In genomic region chr6:154852700-154853099, GRCh38 we compare ENCODE assay signal across 17 cellular contexts.
A peak's percentile ranks its signal among the peaks of the same experiment; 100 is the strongest.
DNase-seq lines count a peak whose midpoint lies in the region; ATAC-seq and TF ChIP-seq lines count a peak whose summit lies in the region.
"Had no signal": no experiment of that assay in that cellular context is flagged by ENCODE, and none has a peak within 500 bp of the region (broad histone marks: within the 10 kb centered on the region; RNA-seq: fewer than 3 reads in every experiment).

No MANE protein-coding gene starts in this region.

- peak overlapping the region; percentile 45 for H3K27ac Mint-ChIP-seq in HFFc6
- H3K27ac Mint-ChIP-seq in WTC11 = peak overlapping the region; percentile 17; the same call in 1 of the 2 replicates
- H3K27ac Mint-ChIP-seq in activated T-cell treated with anti-CD3 and anti-CD28 coated beads, Interleukin-2, amount 50 U/mL, for 24 hours = no peak overlapping the region

- no peaks in the 10 kb centered on the region for H3K27me3 ChIP-seq in AG04450 (ENCODE audit: control insufficient read depth, insufficient read depth, low read length)
- H3K27me3 ChIP-seq in ascending aorta = no peaks in the 10 kb centered on the region

- POLR2A ChIA-PET in AG04450 (lab: Yijun Ruan, JAX) (no interaction called here), WTC11 (lab: Charles Lee) (no interaction called here)

- intact Hi-C loops in Right ventricle myocardium inferior (cut with DNase I) (no loop called here), ascending aorta (cut with DNase I) (no loop called here), sciatic nerve (cut with DNase I) (no loop called here)

- H3K4me3 Mint-ChIP-seq in HFFc6 = peak overlapping the region; percentile 8; the same call in 1 of the 2 replicates
- H3K4me3 Mint-ChIP-seq in WTC11 = no peak overlapping the region
- H3K4me3 Mint-ChIP-seq in activated T-cell treated with anti-CD3 and anti-CD28 coated beads, Interleukin-2, amount 50 U/mL, for 24 hours = no peak overlapping the region

- CTCF ChIA-PET in AG04450 (lab: Charles Lee) = interaction anchor here (3.0 to 4.9 kb wide), 2 partner anchors 15 to 178 kb away, joined by 30 to 38 read pairs; no protein-coding TSS in a partner anchor
- CTCF ChIA-PET in WTC11 (lab: Charles Lee) = interaction anchor here (1.4 to 1.7 kb wide), 2 partner anchors 16 to 177 kb away, joined by 5 to 6 read pairs; no protein-coding TSS in a partner anchor

- H3K4me1 Mint-ChIP-seq in HFFc6 (ENCODE audit: low read depth) = peaks cover 36% of the 10 kb centered on the region
- peaks cover 16% of the 10 kb centered on the region for H3K4me1 Mint-ChIP-seq in WTC11
- H3K4me1 Mint-ChIP-seq in activated T-cell treated with anti-CD3 and anti-CD28 coated beads, Interleukin-2, amount 50 U/mL, for 24 hours (ENCODE audit: low read depth) = peaks cover 17% of the 10 kb centered on the region

- peak; percentile 44 for DNase-seq in AG04450 (ENCODE audit: low read depth, low spot score)
- peak; percentile 69 for DNase-seq in HFFc6
- DNase-seq in WTC11 (ENCODE audit: low spot score) = no peak
- DNase-seq in iris pigment epithelial cell (ENCODE audit: low read depth) = peak; percentile 83
- DNase-seq in Right ventricle myocardium inferior (ENCODE audit: missing footprints) = no peak
- DNase-seq in ascending aorta (ENCODE audit: low spot score in 2 of 2) = no peak
- DNase-seq in sciatic nerve (ENCODE audit: low spot score) = no peak
- DNase-seq in activated T-cell treated with anti-CD3 and anti-CD28 coated beads, Interleukin-2, amount 50 U/mL, for 24 hours = no peak
- DNase-seq: activated CD8-positive, alpha-beta memory T cell treated with anti-CD3 and anti-CD28 coated beads for 24 hours; effector CD8-positive, alpha-beta T cell; H7; KBM-7; NCI-H1105; NCI-H2227 treated with DMSO at 0.1 percent for 48 hours; SIG-M5; stimulated activated CD4-positive, alpha-beta T cell treated with anti-CD3 and anti-CD28 coated beads, Interleukin-4, amount 100 ng/mL, for 24 hours; T1000 had no signal

- no peak overlapping the region for H3K27ac ChIP-seq in AG04450 (ENCODE audit: low read depth, low read length)
- H3K27ac ChIP-seq in ascending aorta = no peak overlapping the region

- H3K9me3 ChIP-seq in AG04450 (ENCODE audit: control insufficient read depth, insufficient read depth, low read length) (no peaks in the 10 kb centered on the region), ascending aorta (no peaks in the 10 kb centered on the region)

- ATAC-seq in WTC11 (no peak), Right ventricle myocardium inferior (no peak), sciatic nerve (no peak)

- H3K4me3 ChIP-seq in AG04450 (ENCODE audit: low read depth, low read length) (no peak overlapping the region), ascending aorta (no peak overlapping the region)

- no peaks in the 10 kb centered on the region for H3K36me3 ChIP-seq in ascending aorta

- H3K36me3 Mint-ChIP-seq in HFFc6 (ENCODE audit: low read depth) (peaks cover 25% of the 10 kb centered on the region), WTC11 (peaks cover 3% of the 10 kb centered on the region; the same call in 1 of the 2 replicates)
- peaks cover 54% of the 10 kb centered on the region for H3K36me3 Mint-ChIP-seq in activated T-cell treated with anti-CD3 and anti-CD28 coated beads, Interleukin-2, amount 50 U/mL, for 24 hours (ENCODE audit: low read depth)

- TF ChIP-seq CTCF in AG04450 (IDR thresholded peaks at IDR 0.05; ENCODE audit: low read depth, low read length) (no peak), HFFc6 (IDR thresholded peaks at IDR 0.05) (no peak), WTC11 (IDR thresholded peaks at IDR 0.05) (no peak), ascending aorta (IDR thresholded peaks at IDR 0.05) (no peak)

- H3K4me1 ChIP-seq in ascending aorta = no peaks in the 10 kb centered on the region

- no peaks in the 10 kb centered on the region for H3K9me3 Mint-ChIP-seq in HFFc6
- peaks cover 4% of the 10 kb centered on the region; the same call in 1 of the 2 replicates for H3K9me3 Mint-ChIP-seq in WTC11
- H3K9me3 Mint-ChIP-seq in activated T-cell treated with anti-CD3 and anti-CD28 coated beads, Interleukin-2, amount 50 U/mL, for 24 hours = no peaks in the 10 kb centered on the region

- no peaks in the 10 kb centered on the region for H3K27me3 Mint-ChIP-seq in HFFc6 (ENCODE audit: insufficient read depth)
- no peaks in the 10 kb centered on the region for H3K27me3 Mint-ChIP-seq in WTC11 (ENCODE audit: low read depth)
- no peaks in the 10 kb centered on the region for H3K27me3 Mint-ChIP-seq in activated T-cell treated with anti-CD3 and anti-CD28 coated beads, Interleukin-2, amount 50 U/mL, for 24 hours

TF ChIP-seq in WTC11, 78 proteins besides CTCF, POLR2A, EP300 and RAD21 (continues in another document):
- no peak for TF ChIP-seq MXD4 (CRISPR knock-in tag; IDR thresholded peaks at IDR 0.05; ENCODE audit: borderline replicate concordance)
- no peak for TF ChIP-seq ZNF281 (CRISPR knock-in tag; IDR thresholded peaks at IDR 0.05)
- no peak for TF ChIP-seq SOX15 (CRISPR knock-in tag; IDR thresholded peaks at IDR 0.05)
- TF ChIP-seq ZNF232 (CRISPR knock-in tag; IDR thresholded peaks at IDR 0.05) = no peak
- TF ChIP-seq, protein P1, sequence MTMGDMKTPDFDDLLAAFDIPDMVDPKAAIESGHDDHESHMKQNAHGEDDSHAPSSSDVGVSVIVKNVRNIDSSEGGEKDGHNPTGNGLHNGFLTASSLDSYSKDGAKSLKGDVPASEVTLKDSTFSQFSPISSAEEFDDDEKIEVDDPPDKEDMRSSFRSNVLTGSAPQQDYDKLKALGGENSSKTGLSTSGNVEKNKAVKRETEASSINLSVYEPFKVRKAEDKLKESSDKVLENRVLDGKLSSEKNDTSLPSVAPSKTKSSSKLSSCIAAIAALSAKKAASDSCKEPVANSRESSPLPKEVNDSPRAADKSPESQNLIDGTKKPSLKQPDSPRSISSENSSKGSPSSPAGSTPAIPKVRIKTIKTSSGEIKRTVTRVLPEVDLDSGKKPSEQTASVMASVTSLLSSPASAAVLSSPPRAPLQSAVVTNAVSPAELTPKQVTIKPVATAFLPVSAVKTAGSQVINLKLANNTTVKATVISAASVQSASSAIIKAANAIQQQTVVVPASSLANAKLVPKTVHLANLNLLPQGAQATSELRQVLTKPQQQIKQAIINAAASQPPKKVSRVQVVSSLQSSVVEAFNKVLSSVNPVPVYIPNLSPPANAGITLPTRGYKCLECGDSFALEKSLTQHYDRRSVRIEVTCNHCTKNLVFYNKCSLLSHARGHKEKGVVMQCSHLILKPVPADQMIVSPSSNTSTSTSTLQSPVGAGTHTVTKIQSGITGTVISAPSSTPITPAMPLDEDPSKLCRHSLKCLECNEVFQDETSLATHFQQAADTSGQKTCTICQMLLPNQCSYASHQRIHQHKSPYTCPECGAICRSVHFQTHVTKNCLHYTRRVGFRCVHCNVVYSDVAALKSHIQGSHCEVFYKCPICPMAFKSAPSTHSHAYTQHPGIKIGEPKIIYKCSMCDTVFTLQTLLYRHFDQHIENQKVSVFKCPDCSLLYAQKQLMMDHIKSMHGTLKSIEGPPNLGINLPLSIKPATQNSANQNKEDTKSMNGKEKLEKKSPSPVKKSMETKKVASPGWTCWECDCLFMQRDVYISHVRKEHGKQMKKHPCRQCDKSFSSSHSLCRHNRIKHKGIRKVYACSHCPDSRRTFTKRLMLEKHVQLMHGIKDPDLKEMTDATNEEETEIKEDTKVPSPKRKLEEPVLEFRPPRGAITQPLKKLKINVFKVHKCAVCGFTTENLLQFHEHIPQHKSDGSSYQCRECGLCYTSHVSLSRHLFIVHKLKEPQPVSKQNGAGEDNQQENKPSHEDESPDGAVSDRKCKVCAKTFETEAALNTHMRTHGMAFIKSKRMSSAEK (CRISPR knock-in tag; IDR thresholded peaks at IDR 0.05; ENCODE audit: borderline replicate concordance) = no peak
- no peak for TF ChIP-seq ZNF425 (CRISPR knock-in tag; conservative IDR thresholded peaks at IDR 0.05)
- no peak for TF ChIP-seq RELA (CRISPR knock-in tag; IDR thresholded peaks at IDR 0.05; ENCODE audit: borderline replicate concordance)
- TF ChIP-seq ZNF416 (CRISPR knock-in tag; IDR thresholded peaks at IDR 0.05) = no peak

Comparison
In these comparisons a context has a peak if more than half of its experiments do, and no peak if none do; other contexts are left out.
1. DNase-seq: peak in AG04450 (single experiment), HFFc6 (single experiment) and iris pigment epithelial cell (single experiment); none in WTC11 (single experiment), Right ventricle myocardium inferior (single experiment), ascending aorta (0 of 2), sciatic nerve (single experiment) and activated T-cell treated with anti-CD3 and anti-CD28 coated beads, Interleukin-2, amount 50 U/mL, for 24 hours (single experiment).